In genomic region chr9:135480071-135480941, GRCh38 we compare ENCODE assay signal across 8 cellular contexts. TPM values are rescaled to one million over a fixed set of nuclear protein-coding genes. Genes with fewer than 3 reads are reported as not detected.
DNase-seq lines count a peak whose midpoint lies in the region; ATAC-seq and TF ChIP-seq lines count a peak whose summit lies in the region.

No MANE protein-coding gene starts in this region.

- H3K4me3 Mint-ChIP-seq in activated T-cell treated with anti-CD3 and anti-CD28 coated beads, Interleukin-2, amount 50 U/mL, for 4 hours = peak overlapping the region; percentile 52
- H3K4me3 Mint-ChIP-seq in progenitor cell of endocrine pancreas (ENCODE audit: low read depth) = peak overlapping the region; percentile 74

- no peak overlapping the region for H3K27ac ChIP-seq in HL-60 (replicated peaks)

- peak; percentile 49 to 58 for ATAC-seq in activated T-cell treated with anti-CD3 and anti-CD28 coated beads, Interleukin-2, amount 50 U/mL, for 4 hours
- peak; percentile 66 to 80 for ATAC-seq in left cardiac atrium
- no peak for ATAC-seq in GM21526 (IDR thresholded peaks at IDR 0.05; ENCODE audit: low FRiP score, unreplicated experiment)
- no peak for ATAC-seq in HG03135 (IDR thresholded peaks at IDR 0.05; ENCODE audit: unreplicated experiment)

- peak; percentile 40 for DNase-seq in COLO668 (lab: John Stamatoyannopoulos, UW; ENCODE audit: unreplicated experiment)
- no peak for DNase-seq in HL-60 (ENCODE audit: low read depth in 1 of 2, low spot score in 1 of 2)
- DNase-seq in activated T-cell treated with anti-CD3 and anti-CD28 coated beads, Interleukin-2, amount 50 U/mL, for 4 hours = no peak
- DNase-seq in left cardiac atrium = peak; percentile 54
- no peak for DNase-seq in progenitor cell of endocrine pancreas (ENCODE audit: low spot score, unreplicated experiment)
- DNase-seq in posterior vena cava (ENCODE audit: low spot score) = no peak

- intact Hi-C loops in left cardiac atrium (cut with DNase I) = no loop called here
- intact Hi-C loops in posterior vena cava (cut with DNase I) = no loop called here

- no peaks in the 10 kb centered on the region for H3K36me3 Mint-ChIP-seq in activated T-cell treated with anti-CD3 and anti-CD28 coated beads, Interleukin-2, amount 50 U/mL, for 4 hours (ENCODE audit: insufficient read depth)
- H3K36me3 Mint-ChIP-seq in progenitor cell of endocrine pancreas (ENCODE audit: insufficient read depth) = peaks cover 4% of the 10 kb centered on the region

- H3K4me3 ChIP-seq in HL-60 (replicated peaks; ENCODE audit: insufficient read depth, low read length) = peak overlapping the region; percentile 46

- H3K9me3 Mint-ChIP-seq in activated T-cell treated with anti-CD3 and anti-CD28 coated beads, Interleukin-2, amount 50 U/mL, for 4 hours = no peaks in the 10 kb centered on the region
- no peaks in the 10 kb centered on the region for H3K9me3 Mint-ChIP-seq in progenitor cell of endocrine pancreas (ENCODE audit: low read depth)

- peaks cover 24% of the 10 kb centered on the region for H3K27me3 ChIP-seq in HL-60 (ENCODE audit: insufficient read depth, poor library complexity, severe bottlenecking)

- H3K27me3 Mint-ChIP-seq in activated T-cell treated with anti-CD3 and anti-CD28 coated beads, Interleukin-2, amount 50 U/mL, for 4 hours (ENCODE audit: low read depth) = peaks cover 67% of the 10 kb centered on the region
- H3K27me3 Mint-ChIP-seq in progenitor cell of endocrine pancreas = no peaks in the 10 kb centered on the region

- peak overlapping the region; percentile 83 for H3K27ac Mint-ChIP-seq in progenitor cell of endocrine pancreas

- peaks cover 6% of the 10 kb centered on the region for H3K4me1 Mint-ChIP-seq in activated T-cell treated with anti-CD3 and anti-CD28 coated beads, Interleukin-2, amount 50 U/mL, for 4 hours (ENCODE audit: low read depth)
- H3K4me1 Mint-ChIP-seq in progenitor cell of endocrine pancreas (ENCODE audit: low read depth) = peaks cover 7% of the 10 kb centered on the region

- TF ChIP-seq CTCF in HL-60 (IDR thresholded peaks at IDR 0.05; ENCODE audit: insufficient read depth, low read length) (no peak), progenitor cell of endocrine pancreas (IDR thresholded peaks at IDR 0.05; ENCODE audit: unreplicated experiment) (no peak)

RNA-seq across cellular contexts. Expression of gene PPP1R26, which starts 0.7 kb away (rescaled TPM):
- 1 to 10 TPM in 2 of 3 donors, under 1 TPM in 1; 0.94 to 2.4 (median 1.2) TPM for total RNA-seq in activated T-cell treated with anti-CD3 and anti-CD28 coated beads, Interleukin-2, amount 50 U/mL, for 4 hours
- total RNA-seq in left cardiac atrium (10 to 100 TPM; 17.5 to 17.6 TPM), progenitor cell of endocrine pancreas (48.3 and 50.2 TPM in 2 replicates), posterior vena cava (1 to 10 TPM; 8.0 to 8.9 TPM)

RNA-seq across cellular contexts. Expression of gene MRPS2, which starts 20.2 kb away (rescaled TPM):
- 100 to 1,000 TPM in 1 of 3 donors, 10 to 100 TPM in 2; 85.3 to 110 (median 85.7) TPM for total RNA-seq in activated T-cell treated with anti-CD3 and anti-CD28 coated beads, Interleukin-2, amount 50 U/mL, for 4 hours
- total RNA-seq in left cardiac atrium (10 to 100 TPM; 32.6 to 34.0 TPM), progenitor cell of endocrine pancreas (36.5 and 40.0 TPM in 2 replicates), posterior vena cava (10 to 100 TPM; 15.9 to 16.3 TPM)

RNA-seq across cellular contexts. Expression of gene LCN1, which starts 40.9 kb away (rescaled TPM):
- total RNA-seq in activated T-cell treated with anti-CD3 and anti-CD28 coated beads, Interleukin-2, amount 50 U/mL, for 4 hours = not detected
- total RNA-seq in left cardiac atrium (1 to 10 TPM in 1 of 2 donors, not detected in 1; 2.0 TPM), progenitor cell of endocrine pancreas (not detected in 2 replicates), posterior vena cava (1 to 10 TPM in 1 of 2 donors, not detected in 1; 2.4 TPM)

Comparison
In these comparisons a context has a peak if more than half of its experiments do, and no peak if none do; other contexts are left out.
1. DNase-seq: peak in COLO668 (single experiment) and left cardiac atrium (single experiment); none in HL-60 (0 of 2), activated T-cell treated with anti-CD3 and anti-CD28 coated beads, Interleukin-2, amount 50 U/mL, for 4 hours (single experiment), progenitor cell of endocrine pancreas (single experiment) and posterior vena cava (single experiment).
2. ATAC-seq: peak in activated T-cell treated with anti-CD3 and anti-CD28 coated beads, Interleukin-2, amount 50 U/mL, for 4 hours (2 of 2) and left cardiac atrium (2 of 2); none in GM21526 (single experiment) and HG03135 (single experiment).